ENCODE assay signal across 11 cellular contexts in genomic region chr5:88888291-88888690, GRCh38. TPM values are rescaled to one million over a fixed set of nuclear protein-coding genes. Genes with fewer than 3 reads are reported as not detected.
A peak's percentile ranks its signal among the peaks of the same experiment; 100 is the strongest.
DNase-seq lines count a peak whose midpoint lies in the region; ATAC-seq, FAIRE-seq and TF ChIP-seq lines count a peak whose summit lies in the region.
"Had no signal": no experiment of that assay in that cellular context is flagged by ENCODE, and none has a peak within 500 bp of the region (broad histone marks: within the 10 kb centered on the region; RNA-seq: fewer than 3 reads in every experiment).

No MANE protein-coding gene starts in this region.

- no peak for TF ChIP-seq POLR2A in GM12891 (IDR thresholded peaks at IDR 0.05; ENCODE audit: low read depth, low read length)

- peak; percentile 20 for FAIRE-seq in GM12891 (lab: Jason Lieb, UNC)

- H3K4me3 ChIP-seq in SJCRH30 = peak overlapping the region; percentile 59

- peaks cover 23% of the 10 kb centered on the region for H3K4me1 Mint-ChIP-seq in mesothelial cell of epicardium
- H3K4me1 Mint-ChIP-seq in activated T-helper 17 cell treated with anti-CD3 and anti-CD28 coated beads, Interleukin-2, amount 50 U/mL, for 72 hours = peaks cover 14% of the 10 kb centered on the region

- POLR2A ChIA-PET in RWPE1 (lab: Yijun Ruan, JAX; ENCODE audit: low non-redundant PET) = no interaction called here

- H3K4me1 ChIP-seq in SJCRH30 = peaks cover 15% of the 10 kb centered on the region

- H3K27me3 ChIP-seq in SJCRH30 = no peaks in the 10 kb centered on the region

- H3K9me3 ChIP-seq in SJCRH30 (replicated peaks) = no peaks in the 10 kb centered on the region

- no peak for TF ChIP-seq CTCF in mesothelial cell of epicardium (IDR thresholded peaks at IDR 0.05; ENCODE audit: unreplicated experiment)
- no peak for TF ChIP-seq CTCF in RWPE1 (conservative IDR thresholded peaks at IDR 0.05; ENCODE audit: low read depth)

- peaks cover 50% of the 10 kb centered on the region for H3K27me3 Mint-ChIP-seq in mesothelial cell of epicardium (ENCODE audit: low read depth)
- H3K27me3 Mint-ChIP-seq in activated T-helper 17 cell treated with anti-CD3 and anti-CD28 coated beads, Interleukin-2, amount 50 U/mL, for 72 hours = peaks cover 49% of the 10 kb centered on the region

- H3K27ac ChIP-seq in SJCRH30 (peak overlapping the region; percentile 88), RWPE1 (no peak overlapping the region)

- CTCF ChIA-PET in RWPE1 (lab: Yijun Ruan, JAX) = no interaction called here

- no peaks in the 10 kb centered on the region for H3K36me3 Mint-ChIP-seq in mesothelial cell of epicardium
- no peaks in the 10 kb centered on the region for H3K36me3 Mint-ChIP-seq in activated T-helper 17 cell treated with anti-CD3 and anti-CD28 coated beads, Interleukin-2, amount 50 U/mL, for 72 hours (ENCODE audit: low read depth)

- no peaks in the 10 kb centered on the region for H3K9me3 Mint-ChIP-seq in mesothelial cell of epicardium
- H3K9me3 Mint-ChIP-seq in activated T-helper 17 cell treated with anti-CD3 and anti-CD28 coated beads, Interleukin-2, amount 50 U/mL, for 72 hours = no peaks in the 10 kb centered on the region

- no peak for ATAC-seq in activated T-helper 17 cell treated with anti-CD3 and anti-CD28 coated beads, Interleukin-2, amount 50 U/mL, for 72 hours (replicated peaks)

- no peak overlapping the region for H3K27ac Mint-ChIP-seq in mesothelial cell of epicardium
- no peak overlapping the region for H3K27ac Mint-ChIP-seq in activated T-helper 17 cell treated with anti-CD3 and anti-CD28 coated beads, Interleukin-2, amount 50 U/mL, for 72 hours

- DNase-seq in GM12891 (ENCODE audit: insufficient read length, low spot score) (no peak), SJCRH30 (no peak), mesothelial cell of epicardium (ENCODE audit: low spot score in 2 of 2, unreplicated experiment in 2 of 2) (no peak), superior temporal gyrus (ENCODE audit: extremely low spot score) (peak; percentile 70), RWPE1 (ENCODE audit: low spot score) (no peak)
- no peak for DNase-seq in activated naive CD4-positive, alpha-beta T cell (lab: John Stamatoyannopoulos, UW)
- DNase-seq: foreskin melanocyte, islet precursor cell, NCI-H146, NCI-H748 treated with DMSO at 0.1 percent for 48 hours had no signal

- H3K4me3 Mint-ChIP-seq in mesothelial cell of epicardium = peak overlapping the region; percentile 3
- H3K4me3 Mint-ChIP-seq in activated T-helper 17 cell treated with anti-CD3 and anti-CD28 coated beads, Interleukin-2, amount 50 U/mL, for 72 hours = no peak overlapping the region

- no peaks in the 10 kb centered on the region for H3K36me3 ChIP-seq in SJCRH30

TF ChIP-seq in GM12891, 5 proteins besides CTCF, POLR2A, EP300 and RAD21:
- TF ChIP-seq POLR2AphosphoS5 (IDR thresholded peaks at IDR 0.05; ENCODE audit: low read depth, low read length) = no peak

RNA-seq across cellular contexts. Expression of gene MEF2C, which starts 5.3 kb away (rescaled TPM):
- 103 TPM for polyA plus RNA-seq in GM12891 (2012; ENCODE audit: low read depth, missing spikeins)
- total RNA-seq in SJCRH30 (2014; rRNA removed; shearing (Covaris generic)) = 56.4 and 67.2 TPM in 2 replicates
- 8.4 to 9.6 TPM (median 9.1 TPM) in 3 replicates for total RNA-seq in mesothelial cell of epicardium
- under 1 TPM in 1 of 2 donors, not detected in 1; 0.77 TPM for total RNA-seq in activated T-helper 17 cell treated with anti-CD3 and anti-CD28 coated beads, Interleukin-2, amount 50 U/mL, for 72 hours
